ENCODE assay signal across 9 cellular contexts in the genomic region with DNA sequence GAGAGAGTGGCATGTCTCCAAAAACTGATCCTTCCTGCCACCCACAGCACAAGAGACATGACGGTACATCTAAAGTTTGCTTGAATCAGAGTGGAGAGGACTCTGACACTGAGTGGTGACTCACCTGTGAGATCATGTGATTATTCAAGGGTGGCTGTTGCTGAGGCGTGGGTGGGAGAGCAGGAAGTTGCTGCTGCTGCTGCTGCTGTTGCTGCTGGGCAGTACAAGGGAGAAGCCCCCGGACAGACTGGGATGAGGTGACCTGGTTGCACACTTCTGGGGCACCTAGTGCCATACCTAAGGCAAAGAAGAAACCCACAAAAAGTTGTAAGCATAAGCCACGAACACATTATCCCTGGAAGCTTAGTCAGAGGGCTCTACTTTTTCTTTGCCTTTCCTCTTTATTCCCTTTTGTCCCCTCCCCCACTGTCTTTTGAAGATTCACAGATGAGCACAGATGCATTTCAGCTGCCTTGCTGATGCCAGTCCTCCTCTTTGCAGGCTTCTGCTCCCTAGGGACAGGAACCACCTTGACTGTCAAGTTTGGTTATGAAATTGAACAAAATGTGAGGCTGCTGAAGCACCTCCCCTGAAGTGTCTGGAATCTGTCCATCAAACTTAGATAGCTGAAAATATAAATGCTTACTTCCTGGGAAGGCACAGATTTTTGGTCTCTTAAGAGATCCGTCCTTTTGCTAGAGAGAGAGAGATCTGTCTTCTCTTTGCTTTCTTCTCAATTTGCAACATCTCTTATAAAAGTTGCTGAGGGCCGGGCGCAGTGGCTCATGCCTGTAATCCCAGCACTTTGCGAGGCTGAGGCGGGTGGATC. TPM values are rescaled to one million over a fixed set of nuclear protein-coding genes. Genes with fewer than 3 reads are reported as not detected.
A peak's percentile ranks its signal among the peaks of the same experiment; 100 is the strongest.
DNase-seq lines count a peak whose midpoint lies in the region; ATAC-seq, FAIRE-seq and TF ChIP-seq lines count a peak whose summit lies in the region.
"Had no signal": no experiment of that assay in that cellular context is flagged by ENCODE, and none has a peak within 500 bp of the region (broad histone marks: within the 10 kb centered on the region; RNA-seq: fewer than 3 reads in every experiment).

No MANE protein-coding gene starts in this region.

- H3K27ac ChIP-seq in A673 (ENCODE audit: low read depth, low read length, poor library complexity, severe bottlenecking), result peak overlapping the region; percentile 14
- H3K27ac ChIP-seq: KMS-11 had no signal

- POLR2A ChIA-PET in A673 (lab: Charles Lee; ENCODE audit: low non-redundant PET), result no interaction called here

- TF ChIP-seq CTCF in A673 (conservative IDR thresholded peaks at IDR 0.05; ENCODE audit: low read depth, low read length), result no peak

- H3K27me3 ChIP-seq in A673 (replicated peaks; ENCODE audit: insufficient read depth, low read depth, low read length, poor library complexity), result no peaks in the 10 kb centered on the region

- H3K4me1 ChIP-seq in A673 (ENCODE audit: insufficient read depth, low read length, poor library complexity, severe bottlenecking), result peaks cover 10% of the 10 kb centered on the region

- H3K36me3 ChIP-seq in A673 (ENCODE audit: insufficient read depth, low read length, poor library complexity, severe bottlenecking), result peaks cover 30% of the 10 kb centered on the region

- intact Hi-C loops in A673 (cut with micrococcal nuclease; ENCODE audit: unreplicated experiment), result no loop called here

- ATAC-seq in GM18858 (IDR thresholded peaks at IDR 0.05; ENCODE audit: unreplicated experiment), result peak; percentile 91
- ATAC-seq in HG03064 (IDR thresholded peaks at IDR 0.05; ENCODE audit: low read depth, unreplicated experiment), result peak; percentile 88

- peak; percentile 93 for FAIRE-seq in RCC 7860 (lab: Jason Lieb, UNC)

- CTCF ChIA-PET in A673 (lab: Charles Lee), result no interaction called here

- DNase-seq in A673 (ENCODE audit: low spot score) (peak; percentile 67), RCC 7860 (ENCODE audit: low spot score) (peak; percentile 95), inferior parietal cortex (ENCODE audit: extremely low spot score) (peak; percentile 58), C1 segment of cervical spinal cord (lab: John Stamatoyannopoulos, UW) (no peak)
- peak in 3 of 4 experiments; percentile 6 to 33 (median 32) for DNase-seq in activated naive CD4-positive, alpha-beta T cell (lab: John Stamatoyannopoulos, UW)
- DNase-seq in stimulated activated CD4-positive, alpha-beta T cell treated with anti-CD3 and anti-CD28 coated beads, Interleukin-2, amount 100 ng/mL, for 4 hours (ENCODE audit: low read depth), result peak; percentile 77

- no peak overlapping the region for H3K4me3 ChIP-seq in A673 (ENCODE audit: low read depth, low read length, poor library complexity, severe bottlenecking)

- no TSS peak for BruUV-seq in A673 (replicated peaks; lab: Mats Ljungman, UMichigan)

- no peaks in the 10 kb centered on the region for H3K9me3 ChIP-seq in A673 (ENCODE audit: low read depth, low read length, poor library complexity, severe bottlenecking)

RNA-seq across cellular contexts. Expression of a gene that starts 29.5 kb away (rescaled TPM):
- 7.0 and 8.4 TPM in 2 replicates for total RNA-seq in A673 (2021)

RNA-seq across cellular contexts. Expression of a gene that starts 50.9 kb away (rescaled TPM):
- 274 and 310 TPM in 2 replicates for total RNA-seq in A673 (2021)

Comparison
In these comparisons a context has a peak if more than half of its experiments do, and no peak if none do; other contexts are left out.
1. DNase-seq: peak in A673 (single experiment), RCC 7860 (single experiment), activated naive CD4-positive, alpha-beta T cell (3 of 4), inferior parietal cortex (single experiment) and stimulated activated CD4-positive, alpha-beta T cell treated with anti-CD3 and anti-CD28 coated beads, Interleukin-2, amount 100 ng/mL, for 4 hours (single experiment); none in C1 segment of cervical spinal cord (0 of 14).